25 cellular contexts compared by ENCODE assay signal in genomic region chr2:65136253-65136652, GRCh38.
"Had no signal": no experiment of that assay in that cellular context is flagged by ENCODE, and none has a peak within 500 bp of the region (broad histone marks: within the 10 kb centered on the region; RNA-seq: fewer than 3 reads in every experiment).

No MANE protein-coding gene starts in this region.

- H3K36me3 ChIP-seq: heart left ventricle, left ventricle myocardium inferior, pancreas, prostate gland, suprapubic skin, tibial artery had no signal

- H3K27ac Mint-ChIP-seq: activated naive CD4-positive, alpha-beta T cell treated with anti-CD3 and anti-CD28 coated beads, Interleukin-2, amount 10 ng/mL, durations not matched to agents 7 days and 5 days; mesothelial cell of epicardium; stimulated activated naive B cell treated with anti-CD40 and anti-IgM and Interleukin-4, amounts not matched to agents 10 μg/mL and 1 μg/mL and 100 μg/mL, for 72 hours had no signal

- H3K4me3 ChIP-seq: heart left ventricle, left ventricle myocardium inferior, pancreas, prostate gland, smooth muscle cell, suprapubic skin, tibial artery had no signal

- H3K4me1 Mint-ChIP-seq: stimulated activated naive B cell treated with anti-CD40 and anti-IgM and Interleukin-4, amounts not matched to agents 10 μg/mL and 1 μg/mL and 100 μg/mL, for 72 hours had no signal

- H3K27ac ChIP-seq: left ventricle myocardium inferior, pancreas, prostate gland, suprapubic skin, tibial artery had no signal

- H3K9me3 ChIP-seq: heart left ventricle, left ventricle myocardium inferior, pancreas, prostate gland, suprapubic skin, tibial artery had no signal

- H3K27me3 Mint-ChIP-seq: naive B cell had no signal

- H3K36me3 Mint-ChIP-seq: activated naive CD4-positive, alpha-beta T cell treated with anti-CD3 and anti-CD28 coated beads, Interleukin-2, amount 10 ng/mL, durations not matched to agents 7 days and 5 days; mesothelial cell of epicardium; naive B cell; stimulated activated naive B cell treated with anti-CD40 and anti-IgM and Interleukin-4, amounts not matched to agents 10 μg/mL and 1 μg/mL and 100 μg/mL, for 72 hours had no signal

- ATAC-seq: activated CD4-positive, CD25-positive, alpha-beta regulatory T cell treated with anti-CD3 and anti-CD28 coated beads, Interleukin-2, amount 50 U/mL, for 24 hours; esophagus mucosa; heart left ventricle; pancreas; stimulated activated naive B cell treated with anti-CD40 and anti-IgM and Interleukin-4, amounts not matched to agents 10 μg/mL and 1 μg/mL and 100 μg/mL, for 72 hours had no signal

- DNase-seq: activated CD4-positive, alpha-beta T cell treated with anti-CD3 and anti-CD28 coated beads for 48 hours; activated CD4-positive, alpha-beta T cell treated with anti-CD3 and anti-CD28 coated beads, Interleukin-2, amount 50 U/mL, for 48 hours; activated CD8-positive, alpha-beta memory T cell treated with anti-CD3 and anti-CD28 coated beads, Interleukin-2, amount 50 U/mL, for 4 hours; activated gamma-delta T cell; activated naive CD4-positive, alpha-beta T cell treated with anti-CD3 and anti-CD28 coated beads, Interleukin-2, amount 10 ng/mL, durations not matched to agents 7 days and 5 days; activated T-cell treated with anti-CD3 and anti-CD28 coated beads, Interleukin-2, amount 50 U/mL, for 1 hour; amniotic stem cell; caudate nucleus; foreskin fibroblast; heart left ventricle; hypothalamus; left ventricle myocardium inferior; naive B cell; nephron progenitor cell; pancreas; retina; stimulated activated CD4-positive, alpha-beta T cell treated with anti-CD3 and anti-CD28 coated beads, Interleukin-1b, Interleukin-23, amount 100 ng/mL, for 48 hours; stimulated activated naive B cell treated with anti-CD40 and anti-IgM and Interleukin-4, amounts not matched to agents 10 μg/mL and 1 μg/mL and 100 μg/mL, for 72 hours; tibial artery had no signal

- H3K9me3 Mint-ChIP-seq: activated naive CD4-positive, alpha-beta T cell treated with anti-CD3 and anti-CD28 coated beads, Interleukin-2, amount 10 ng/mL, durations not matched to agents 7 days and 5 days; mesothelial cell of epicardium; naive B cell; nephron progenitor cell; stimulated activated naive B cell treated with anti-CD40 and anti-IgM and Interleukin-4, amounts not matched to agents 10 μg/mL and 1 μg/mL and 100 μg/mL, for 72 hours had no signal

- H3K4me3 Mint-ChIP-seq: activated naive CD4-positive, alpha-beta T cell treated with anti-CD3 and anti-CD28 coated beads, Interleukin-2, amount 10 ng/mL, durations not matched to agents 7 days and 5 days; mesothelial cell of epicardium; nephron progenitor cell; stimulated activated naive B cell treated with anti-CD40 and anti-IgM and Interleukin-4, amounts not matched to agents 10 μg/mL and 1 μg/mL and 100 μg/mL, for 72 hours had no signal

- H3K4me1 ChIP-seq: prostate gland, suprapubic skin had no signal

- H3K27me3 ChIP-seq: heart left ventricle, pancreas, suprapubic skin, tibial artery had no signal
